Comparison of ENCODE assay signal across 23 cellular contexts in genomic region chr16:22005746-22006145, GRCh38. TPM values are rescaled to one million over a fixed set of nuclear protein-coding genes. Genes with fewer than 3 reads are reported as not detected.
DNase-seq lines count a peak whose midpoint lies in the region; ATAC-seq, FAIRE-seq and TF ChIP-seq lines count a peak whose summit lies in the region.
"Had no signal": no experiment of that assay in that cellular context is flagged by ENCODE, and none has a peak within 500 bp of the region (broad histone marks: within the 10 kb centered on the region; RNA-seq: fewer than 3 reads in every experiment).

No MANE protein-coding gene starts in this region.

- no peak for TF ChIP-seq EP300 in K562 (IDR thresholded peaks at IDR 0.05; ENCODE audit: low read length)

- in situ Hi-C loops in K562 (cut with MboI): no loop called here

- peak overlapping the region; percentile 47 for H3K4me3 Mint-ChIP-seq in natural killer cell
- H3K4me3 Mint-ChIP-seq in natural killer cell treated with Interleukin-12 subunit alpha and Interleukin-12 subunit beta and Interleukin-15 and Interleukin-18, amount 100 ng/mL, for 72 hours: no peak overlapping the region
- peak overlapping the region in 4 of 5 donors; percentile 23 to 92 (median 62) for H3K4me3 Mint-ChIP-seq in immature natural killer cell
- no peak overlapping the region for H3K4me3 Mint-ChIP-seq in stimulated activated effector memory CD8-positive, alpha-beta T cell treated with anti-CD3 and anti-CD28 coated beads, Interleukin-12 subunit alpha, Interleukin-12 subunit beta, amount 100 ng/mL, for 72 hours
- no peak overlapping the region for H3K4me3 Mint-ChIP-seq in activated T-helper 2 cell treated with anti-CD3 and anti-CD28 coated beads, Interferon-gamma antibody, Interleukin-2, Interleukin-4, amounts not matched to agents 10 μg/mL and 5 μg/mL and 100 μg/mL, durations not matched to agents 14 hours and 24 hours and 36 hours (ENCODE audit: low read depth)
- H3K4me3 Mint-ChIP-seq: H9, HFFc6 had no signal

- H3K27me3 ChIP-seq in K562 (ENCODE audit: control insufficient read depth in 2 of 2, insufficient read depth in 2 of 2, low read length in 2 of 2): peaks cover 0 to 4% of the 10 kb centered on the region in 2 experiments; a peak in 2 of 5 replicates

- TF ChIP-seq POLR2A in K562 (conservative IDR thresholded peaks at IDR 0.05): no peak

- no peaks in the 10 kb centered on the region for H3K36me3 ChIP-seq in K562 (ENCODE audit: control insufficient read depth, insufficient read depth, low read length)

- H3K9ac ChIP-seq in K562 (ENCODE audit: insufficient read depth in 1 of 2, low read depth in 2 of 2, low read length in 2 of 2): no peak overlapping the region

- no peak for DNase-seq in natural killer cell
- no peak for DNase-seq in natural killer cell treated with Interleukin-12 subunit alpha and Interleukin-12 subunit beta and Interleukin-15 and Interleukin-18, amount 100 ng/mL, for 72 hours (ENCODE audit: low spot score)
- DNase-seq in K562 (ENCODE audit: extremely low read depth in 1 of 4, low spot score in 3 of 4): no peak
- no peak for DNase-seq in immature natural killer cell
- no peak for DNase-seq in stimulated activated effector memory CD8-positive, alpha-beta T cell treated with anti-CD3 and anti-CD28 coated beads, Interleukin-12 subunit alpha, Interleukin-12 subunit beta, amount 100 ng/mL, for 72 hours (ENCODE audit: low spot score in 2 of 2)
- no peak for DNase-seq in activated T-helper 2 cell treated with anti-CD3 and anti-CD28 coated beads, Interferon-gamma antibody, Interleukin-2, Interleukin-4, amounts not matched to agents 10 μg/mL and 5 μg/mL and 100 μg/mL, durations not matched to agents 14 hours and 24 hours and 36 hours (ENCODE audit: low spot score)
- DNase-seq: C1 segment of cervical spinal cord; Caco-2; CD8-positive, alpha-beta T cell; DMS153; DND-41; H9; HFFc6 had no signal

- H3K4me1 ChIP-seq in K562 (replicated peaks in 1 of 2; ENCODE audit: control insufficient read depth in 2 of 2, insufficient read depth in 2 of 2, low read length in 2 of 2): peaks cover 7 to 22% of the 10 kb centered on the region in 2 experiments; a peak in 4 of 5 replicates

- no peak for TF ChIP-seq RAD21 in K562 (CRISPR knock-in tag; conservative IDR thresholded peaks at IDR 0.05 in 1 of 2, IDR thresholded peaks at IDR 0.05 in 1 of 2)

- no peak for FAIRE-seq in K562 (lab: Jason Lieb, UNC)
- FAIRE-seq: G401.6, GM12892, GM19239 had no signal

- H2AFZ ChIP-seq in K562 (ENCODE audit: low read depth, low read length): no peak overlapping the region
- H2AFZ ChIP-seq: GM23338 had no signal

- H3K36me3 Mint-ChIP-seq in natural killer cell (no peaks in the 10 kb centered on the region), immature natural killer cell (no peaks in the 10 kb centered on the region)
- H3K36me3 Mint-ChIP-seq in natural killer cell treated with Interleukin-12 subunit alpha and Interleukin-12 subunit beta and Interleukin-15 and Interleukin-18, amount 100 ng/mL, for 72 hours: no peaks in the 10 kb centered on the region
- no peaks in the 10 kb centered on the region for H3K36me3 Mint-ChIP-seq in stimulated activated effector memory CD8-positive, alpha-beta T cell treated with anti-CD3 and anti-CD28 coated beads, Interleukin-12 subunit alpha, Interleukin-12 subunit beta, amount 100 ng/mL, for 72 hours
- H3K36me3 Mint-ChIP-seq in activated T-helper 2 cell treated with anti-CD3 and anti-CD28 coated beads, Interferon-gamma antibody, Interleukin-2, Interleukin-4, amounts not matched to agents 10 μg/mL and 5 μg/mL and 100 μg/mL, durations not matched to agents 14 hours and 24 hours and 36 hours (ENCODE audit: low read depth): peaks cover 6% of the 10 kb centered on the region

- no peaks in the 10 kb centered on the region for H3K9me1 ChIP-seq in K562 (ENCODE audit: control insufficient read depth, insufficient read depth, low read length)

- intact Hi-C loops in natural killer cell (cut with micrococcal nuclease): no loop called here
- intact Hi-C loops in K562 (cut with micrococcal nuclease): no loop called here
- intact Hi-C loops in activated T-helper 2 cell treated with anti-CD3 and anti-CD28 coated beads, Interferon-gamma antibody, Interleukin-2, Interleukin-4, amounts not matched to agents 10 μg/mL and 5 μg/mL and 100 μg/mL, durations not matched to agents 14 hours and 24 hours and 36 hours (cut with micrococcal nuclease): loop anchor here (5.0 kb wide), 2 partner anchors 52 to 292 kb away; partner anchors contain the start of gene POLR3E

- H3K4me1 Mint-ChIP-seq in natural killer cell: peaks cover 25 to 39% of the 10 kb centered on the region in 2 donors
- H3K4me1 Mint-ChIP-seq in natural killer cell treated with Interleukin-12 subunit alpha and Interleukin-12 subunit beta and Interleukin-15 and Interleukin-18, amount 100 ng/mL, for 72 hours (ENCODE audit: low read depth in 2 of 2): peaks cover 25 to 26% of the 10 kb centered on the region in 2 donors
- peaks cover 29 to 45% of the 10 kb centered on the region in 2 donors for H3K4me1 Mint-ChIP-seq in immature natural killer cell
- peaks cover 29% of the 10 kb centered on the region for H3K4me1 Mint-ChIP-seq in stimulated activated effector memory CD8-positive, alpha-beta T cell treated with anti-CD3 and anti-CD28 coated beads, Interleukin-12 subunit alpha, Interleukin-12 subunit beta, amount 100 ng/mL, for 72 hours
- H3K4me1 Mint-ChIP-seq in activated T-helper 2 cell treated with anti-CD3 and anti-CD28 coated beads, Interferon-gamma antibody, Interleukin-2, Interleukin-4, amounts not matched to agents 10 μg/mL and 5 μg/mL and 100 μg/mL, durations not matched to agents 14 hours and 24 hours and 36 hours (ENCODE audit: low read depth): peaks cover 28% of the 10 kb centered on the region

- H3K27ac Mint-ChIP-seq in natural killer cell (no peak overlapping the region), immature natural killer cell (no peak overlapping the region)
- no peak overlapping the region for H3K27ac Mint-ChIP-seq in natural killer cell treated with Interleukin-12 subunit alpha and Interleukin-12 subunit beta and Interleukin-15 and Interleukin-18, amount 100 ng/mL, for 72 hours
- H3K27ac Mint-ChIP-seq in stimulated activated effector memory CD8-positive, alpha-beta T cell treated with anti-CD3 and anti-CD28 coated beads, Interleukin-12 subunit alpha, Interleukin-12 subunit beta, amount 100 ng/mL, for 72 hours: peak overlapping the region; percentile 58
- no peak overlapping the region for H3K27ac Mint-ChIP-seq in activated T-helper 2 cell treated with anti-CD3 and anti-CD28 coated beads, Interferon-gamma antibody, Interleukin-2, Interleukin-4, amounts not matched to agents 10 μg/mL and 5 μg/mL and 100 μg/mL, durations not matched to agents 14 hours and 24 hours and 36 hours
- H3K27ac Mint-ChIP-seq: CD8-positive, alpha-beta T cell; GM23338; H9; HFFc6 had no signal

- peaks cover 0 to 7% of the 10 kb centered on the region in 2 donors for H3K27me3 Mint-ChIP-seq in natural killer cell (ENCODE audit: low read depth in 2 of 2)
- H3K27me3 Mint-ChIP-seq in natural killer cell treated with Interleukin-12 subunit alpha and Interleukin-12 subunit beta and Interleukin-15 and Interleukin-18, amount 100 ng/mL, for 72 hours: no peaks in the 10 kb centered on the region
- peaks cover 2 to 7% (median 2%) of the 10 kb centered on the region in 3 donors for H3K27me3 Mint-ChIP-seq in immature natural killer cell (ENCODE audit: low read depth in 3 of 3)
- H3K27me3 Mint-ChIP-seq in activated T-helper 2 cell treated with anti-CD3 and anti-CD28 coated beads, Interferon-gamma antibody, Interleukin-2, Interleukin-4, amounts not matched to agents 10 μg/mL and 5 μg/mL and 100 μg/mL, durations not matched to agents 14 hours and 24 hours and 36 hours (ENCODE audit: low read depth): peaks cover 14% of the 10 kb centered on the region

- H3K4me3 ChIP-seq in K562: no peak overlapping the region
- H3K4me3 ChIP-seq: GM23338 had no signal

- ATAC-seq in natural killer cell (no peak), K562 (no peak), GM21528 (IDR thresholded peaks at IDR 0.05; ENCODE audit: low FRiP score, unreplicated experiment) (no peak), GM18520 (IDR thresholded peaks at IDR 0.05; ENCODE audit: unreplicated experiment) (no peak)
- no peak for ATAC-seq in natural killer cell treated with Interleukin-12 subunit alpha and Interleukin-12 subunit beta and Interleukin-15 and Interleukin-18, amount 100 ng/mL, for 72 hours
- no peak for ATAC-seq in stimulated activated effector memory CD8-positive, alpha-beta T cell treated with anti-CD3 and anti-CD28 coated beads, Interleukin-12 subunit alpha, Interleukin-12 subunit beta, amount 100 ng/mL, for 72 hours
- ATAC-seq: CD8-positive, alpha-beta T cell; GM23338; HCT116 had no signal

- 32% methylated on average over 1 of the region's 1 CpG for WGBS in K562 (ENCODE audit: insufficient coverage, low coverage, missing lambda C conversion rate)

- POLR2A ChIA-PET in K562 (lab: Yijun Ruan, JAX): no interaction called here

- TF ChIP-seq CTCF in natural killer cell (IDR thresholded peaks at IDR 0.05) (no peak), K562 (IDR thresholded peaks at IDR 0.05 in 2 of 3, conservative IDR thresholded peaks at IDR 0.05 in 1 of 3; ENCODE audit: insufficient read depth in 2 of 3, low read depth in 1 of 3, low read length in 3 of 3) (no peak)

- H4K20me1 ChIP-seq in K562 (replicated peaks; ENCODE audit: control insufficient read depth, insufficient read depth, low read length): no peaks in the 10 kb centered on the region

- CTCF ChIA-PET in K562 (lab: Yijun Ruan, JAX; ENCODE audit: low intra/inter-chr PET ratio): interaction anchor here (1.3 kb wide), 1 partner anchor 182 kb away, joined by 3 read pairs; no protein-coding TSS in a partner anchor

- H3K27ac ChIP-seq in K562 (ENCODE audit: extremely low read depth, low read depth, low read length): no peak overlapping the region

- H3K9me3 Mint-ChIP-seq in natural killer cell (no peaks in the 10 kb centered on the region), immature natural killer cell (no peaks in the 10 kb centered on the region)
- H3K9me3 Mint-ChIP-seq in natural killer cell treated with Interleukin-12 subunit alpha and Interleukin-12 subunit beta and Interleukin-15 and Interleukin-18, amount 100 ng/mL, for 72 hours: no peaks in the 10 kb centered on the region
- H3K9me3 Mint-ChIP-seq in stimulated activated effector memory CD8-positive, alpha-beta T cell treated with anti-CD3 and anti-CD28 coated beads, Interleukin-12 subunit alpha, Interleukin-12 subunit beta, amount 100 ng/mL, for 72 hours: no peaks in the 10 kb centered on the region
- no peaks in the 10 kb centered on the region for H3K9me3 Mint-ChIP-seq in activated T-helper 2 cell treated with anti-CD3 and anti-CD28 coated beads, Interferon-gamma antibody, Interleukin-2, Interleukin-4, amounts not matched to agents 10 μg/mL and 5 μg/mL and 100 μg/mL, durations not matched to agents 14 hours and 24 hours and 36 hours
- H3K9me3 Mint-ChIP-seq: CD8-positive, alpha-beta T cell; GM23338; H9; HFFc6 had no signal

- BruUV-seq in K562 (replicated peaks; lab: Mats Ljungman, UMichigan): no TSS peak

- no peaks in the 10 kb centered on the region for H3K9me3 ChIP-seq in K562 (replicated peaks; ENCODE audit: control insufficient read depth, insufficient read depth, low read depth, low read length)
- H3K9me3 ChIP-seq: Caco-2 had no signal

- no peak overlapping the region for H3K4me2 ChIP-seq in K562 (ENCODE audit: insufficient read depth, low read length)

- peaks cover 13% of the 10 kb centered on the region for H3K79me2 ChIP-seq in K562 (ENCODE audit: control insufficient read depth, insufficient read depth, low read length)

RNA-seq across cellular contexts. Expression of gene MOSMO, which starts 2.2 kb away (rescaled TPM):
- total RNA-seq in natural killer cell: 10 to 100 TPM in 1 of 3 donors, 1 to 10 TPM in 2; 8.6 to 10.3 (median 9.3) TPM
- 10 to 100 TPM; 10.9 to 14.1 TPM for total RNA-seq in natural killer cell treated with Interleukin-12 subunit alpha and Interleukin-12 subunit beta and Interleukin-15 and Interleukin-18, amount 100 ng/mL, for 72 hours
- total RNA-seq in K562 (2011; cell fraction: chromatin; rRNA removed; ENCODE audit: low replicate concordance): 7.5 and 17.7 TPM in 2 replicates
- total RNA-seq in K562 (2011; cell fraction: nucleolus; rRNA removed): 4.7 and 5.3 TPM in 2 replicates
- total RNA-seq in K562 (2011; cell fraction: nucleoplasm; rRNA removed): 11.8 and 17.6 TPM in 2 replicates
- 3.7 and 6.3 TPM in 2 replicates for total RNA-seq in K562 (2014; rRNA removed)
- total RNA-seq in K562 (2014; rRNA removed; fragmentation: Illumina TruSeq; extraction: Trizol): 7.7 and 9.0 TPM in 2 replicates
- 9.0 and 10.4 TPM in 2 replicates for total RNA-seq in K562 (2015; rRNA removed; fragmentation: Illumina TruSeq; extraction: Trizol)
- 5.4 and 7.6 TPM in 2 replicates for total RNA-seq in K562 (2021)
- 11.3 and 13.3 TPM in 2 replicates for polyA plus RNA-seq in K562 (2011; rRNA removed)
- 5.2 and 7.1 TPM in 2 replicates for polyA plus RNA-seq in K562 (2011; cell fraction: cytosol; rRNA removed)
- 14.5 and 17.2 TPM in 2 replicates for polyA plus RNA-seq in K562 (2011; cell fraction: nucleus; rRNA removed)
- 7.7 and 9.9 TPM in 2 replicates for polyA plus RNA-seq in K562 (2012)
- 9.1 and 9.3 TPM in 2 replicates for polyA plus RNA-seq in K562 (2014; fragmentation: Illumina TruSeq; extraction: Trizol)
- 1 to 10 TPM; 1.9 to 2.0 TPM for polyA plus RNA-seq in K562 (2014; fragmentation: Nextera tagmentation; extraction: Ambion mirVana)
- 7.1 and 9.9 TPM in 2 replicates for polyA plus RNA-seq in K562 (2014; rRNA removed)
- 5.8 and 7.7 TPM in 2 replicates for polyA minus RNA-seq in K562 (2011; rRNA and poly(A)+ RNA removed)
- polyA minus RNA-seq in K562 (2011; cell fraction: cytosol; rRNA and poly(A)+ RNA removed): 2.8 and 3.3 TPM in 2 replicates
- polyA minus RNA-seq in K562 (2011; cell fraction: nucleus; rRNA and poly(A)+ RNA removed): 7.3 and 9.2 TPM in 2 replicates
- 1 to 10 TPM; 1.7 to 3.7 (median 3.2) TPM for polyA plus RNA-seq in immature natural killer cell
- total RNA-seq in activated T-helper 2 cell treated with anti-CD3 and anti-CD28 coated beads, Interferon-gamma antibody, Interleukin-2, Interleukin-4, amounts not matched to agents 10 μg/mL and 5 μg/mL and 100 μg/mL, durations not matched to agents 14 hours and 24 hours and 36 hours: 11.4 and 12.0 TPM in 2 replicates

RNA-seq across cellular contexts. Expression of gene PDZD9, which starts 4.8 kb away (rescaled TPM):
- total RNA-seq in natural killer cell (not detected), K562 (2014; rRNA removed) (not detected in 2 replicates), K562 (2014; rRNA removed; fragmentation: Illumina TruSeq; extraction: Trizol) (not detected in 2 replicates), K562 (2015; rRNA removed; fragmentation: Illumina TruSeq; extraction: Trizol) (not detected in 2 replicates), K562 (2021) (not detected in 2 replicates)
- total RNA-seq in natural killer cell treated with Interleukin-12 subunit alpha and Interleukin-12 subunit beta and Interleukin-15 and Interleukin-18, amount 100 ng/mL, for 72 hours: not detected
- total RNA-seq in K562 (2011; cell fraction: chromatin; rRNA removed; ENCODE audit: low replicate concordance): not detected in 2 replicates
- not detected in 2 replicates for total RNA-seq in K562 (2011; cell fraction: nucleolus; rRNA removed)
- not detected in 2 replicates for total RNA-seq in K562 (2011; cell fraction: nucleoplasm; rRNA removed)
- polyA plus RNA-seq in K562 (2011; rRNA removed) (not detected in 2 replicates), K562 (2014; fragmentation: Illumina TruSeq; extraction: Trizol) (not detected in 2 replicates), K562 (2014; fragmentation: Nextera tagmentation; extraction: Ambion mirVana) (under 1 TPM; 0.06 to 0.08 TPM), K562 (2014; rRNA removed) (not detected in 2 replicates), immature natural killer cell (not detected)
- polyA plus RNA-seq in K562 (2011; cell fraction: cytosol; rRNA removed): not detected in 2 replicates
- polyA plus RNA-seq in K562 (2011; cell fraction: nucleus; rRNA removed): not detected in 2 replicates
- 0.14 and 0.15 TPM in 2 replicates for polyA plus RNA-seq in K562 (2012)
- polyA minus RNA-seq in K562 (2011; rRNA and poly(A)+ RNA removed): not detected in 2 replicates
- not detected in 2 replicates for polyA minus RNA-seq in K562 (2011; cell fraction: cytosol; rRNA and poly(A)+ RNA removed)
- not detected in 2 replicates for polyA minus RNA-seq in K562 (2011; cell fraction: nucleus; rRNA and poly(A)+ RNA removed)
- total RNA-seq in activated T-helper 2 cell treated with anti-CD3 and anti-CD28 coated beads, Interferon-gamma antibody, Interleukin-2, Interleukin-4, amounts not matched to agents 10 μg/mL and 5 μg/mL and 100 μg/mL, durations not matched to agents 14 hours and 24 hours and 36 hours: not detected in 2 replicates
- total RNA-seq: A673; Caco-2; CD8-positive, alpha-beta T cell; GM23338; H4; H9; HFFc6 had no signal
- polyA plus RNA-seq: BJ had no signal

RNA-seq across cellular contexts. Expression of gene UQCRC2, which starts 52.6 kb away (rescaled TPM):
- total RNA-seq in natural killer cell (100 to 1,000 TPM; 162 to 177 (median 177) TPM), K562 (2014; rRNA removed) (177 and 222 TPM in 2 replicates), K562 (2014; rRNA removed; fragmentation: Illumina TruSeq; extraction: Trizol) (398 and 437 TPM in 2 replicates), K562 (2015; rRNA removed; fragmentation: Illumina TruSeq; extraction: Trizol) (384 and 413 TPM in 2 replicates), K562 (2021) (319 and 329 TPM in 2 replicates)
- total RNA-seq in natural killer cell treated with Interleukin-12 subunit alpha and Interleukin-12 subunit beta and Interleukin-15 and Interleukin-18, amount 100 ng/mL, for 72 hours: 100 to 1,000 TPM; 204 to 261 TPM
- 251 and 452 TPM in 2 replicates for total RNA-seq in K562 (2011; cell fraction: chromatin; rRNA removed; ENCODE audit: low replicate concordance)
- 131 and 173 TPM in 2 replicates for total RNA-seq in K562 (2011; cell fraction: nucleolus; rRNA removed)
- total RNA-seq in K562 (2011; cell fraction: nucleoplasm; rRNA removed): 216 and 244 TPM in 2 replicates
- polyA plus RNA-seq in K562 (2011; rRNA removed) (426 and 516 TPM in 2 replicates), K562 (2014; fragmentation: Illumina TruSeq; extraction: Trizol) (299 and 316 TPM in 2 replicates), K562 (2014; fragmentation: Nextera tagmentation; extraction: Ambion mirVana) (100 to 1,000 TPM; 284 to 424 TPM), K562 (2014; rRNA removed) (250 and 291 TPM in 2 replicates), immature natural killer cell (100 to 1,000 TPM; 147 to 208 (median 195) TPM)
- 160 and 274 TPM in 2 replicates for polyA plus RNA-seq in K562 (2011; cell fraction: cytosol; rRNA removed)
- polyA plus RNA-seq in K562 (2011; cell fraction: nucleus; rRNA removed): 298 and 366 TPM in 2 replicates
- polyA plus RNA-seq in K562 (2012): 317 and 421 TPM in 2 replicates
- 744 and 857 TPM in 2 replicates for polyA minus RNA-seq in K562 (2011; rRNA and poly(A)+ RNA removed)
- 153 and 211 TPM in 2 replicates for polyA minus RNA-seq in K562 (2011; cell fraction: cytosol; rRNA and poly(A)+ RNA removed)
- polyA minus RNA-seq in K562 (2011; cell fraction: nucleus; rRNA and poly(A)+ RNA removed): 115 and 197 TPM in 2 replicates
- 269 and 272 TPM in 2 replicates for total RNA-seq in activated T-helper 2 cell treated with anti-CD3 and anti-CD28 coated beads, Interferon-gamma antibody, Interleukin-2, Interleukin-4, amounts not matched to agents 10 μg/mL and 5 μg/mL and 100 μg/mL, durations not matched to agents 14 hours and 24 hours and 36 hours

Comparison
In these comparisons a context has a peak if more than half of its experiments do, and no peak if none do; other contexts are left out.
1. H3K4me3 Mint-ChIP-seq: peak in natural killer cell (single experiment) and immature natural killer cell (4 of 5); none in natural killer cell treated with Interleukin-12 subunit alpha and Interleukin-12 subunit beta and Interleukin-15 and Interleukin-18, amount 100 ng/mL, for 72 hours (single experiment), stimulated activated effector memory CD8-positive, alpha-beta T cell treated with anti-CD3 and anti-CD28 coated beads, Interleukin-12 subunit alpha, Interleukin-12 subunit beta, amount 100 ng/mL, for 72 hours (single experiment) and activated T-helper 2 cell treated with anti-CD3 and anti-CD28 coated beads, Interferon-gamma antibody, Interleukin-2, Interleukin-4, amounts not matched to agents 10 μg/mL and 5 μg/mL and 100 μg/mL, durations not matched to agents 14 hours and 24 hours and 36 hours (single experiment).